In genomic region chr10:11506247-11506789, GRCh38 we compare ENCODE assay signal across 20 cellular contexts.
"Had no signal": no experiment of that assay in that cellular context is flagged by ENCODE, and none has a peak within 500 bp of the region (broad histone marks: within the 10 kb centered on the region; RNA-seq: fewer than 3 reads in every experiment).

No MANE protein-coding gene starts in this region.

- H3K27me3 ChIP-seq: adrenal gland, ascending aorta, brain microvascular endothelial cell, ovary, right lobe of liver, transverse colon had no signal

- H3K36me3 ChIP-seq: adrenal gland, brain microvascular endothelial cell, ovary, transverse colon had no signal

- H3K9me3 ChIP-seq: adrenal gland, ascending aorta, ovary, right lobe of liver, transverse colon had no signal

- ATAC-seq: left cardiac atrium, left ventricle myocardium superior had no signal

- H3K4me3 ChIP-seq: adrenal gland, ascending aorta, ovary, right lobe of liver, transverse colon had no signal

- H3K27ac ChIP-seq: adrenal gland, ascending aorta, brain microvascular endothelial cell, ovary, right lobe of liver, transverse colon, VCaP had no signal

- FAIRE-seq: endothelial cell of umbilical vein, keratinocyte, TTC549, urothelium cell line had no signal

- DNase-seq: activated CD4-positive, alpha-beta T cell treated with anti-CD3 and anti-CD28 coated beads, Interleukin-2, amount 10 ng/mL, durations not matched to agents 24 days and 14 days; activated CD4-positive, CD25-positive, alpha-beta regulatory T cell treated with anti-CD3 and anti-CD28 coated beads, Interleukin-2, amount 50 U/mL, for 72 hours; activated CD8-positive, alpha-beta memory T cell treated with anti-CD3 and anti-CD28 coated beads, Interleukin-2, amount 50 U/mL, for 4 hours; activated effector memory CD4-positive, alpha-beta T cell treated with anti-CD3 and anti-CD28 coated beads, Interleukin-2, amount 50 U/mL, for 16 hours; activated naive CD8-positive, alpha-beta T cell treated with anti-CD3 and anti-CD28 coated beads for 36 hours; activated T-cell treated with anti-CD3 and anti-CD28 coated beads, Interleukin-2, amount 50 U/mL, for 1 hour; adrenal gland; brain microvascular endothelial cell; cortex of kidney; left cardiac atrium; left ventricle myocardium superior; ovary; right lobe of liver; transverse colon had no signal

- H3K4me1 ChIP-seq: adrenal gland, ascending aorta, right lobe of liver, transverse colon had no signal
